ENCODE assay signal across 1 cellular context in genomic region chr19:39480337-39481228, GRCh38.
TF ChIP-seq lines count a peak whose summit lies in the region.

Gene TIMM50, plus strand, starts transcription at chr19:39480838. Its CDS starts 16 bp downstream, at chr19:39480854.

TF ChIP-seq in K562, 482 proteins besides CTCF, POLR2A, EP300 and RAD21 (continued from another document and continues in another):
- TF ChIP-seq ZNF592 (IDR thresholded peaks at IDR 0.05) (no peak), TSHZ1 (CRISPR knock-in tag; IDR thresholded peaks at IDR 0.05) (no peak), FOXK2 (conservative IDR thresholded peaks at IDR 0.05 in 1 of 2, IDR thresholded peaks at IDR 0.05 in 1 of 2; ENCODE audit: low read depth in 2 of 2) (peak; percentile 39 to 62; a peak in 2 of 4 replicates), ZNF707 (CRISPR knock-in tag; conservative IDR thresholded peaks at IDR 0.05) (no peak), ZBTB5 (IDR thresholded peaks at IDR 0.05) (no peak), RBM25 (IDR thresholded peaks at IDR 0.05; ENCODE audit: low read depth, low read length, severe bottlenecking) (peak; percentile 86), ZNF318 (IDR thresholded peaks at IDR 0.05; ENCODE audit: borderline replicate concordance in 1 of 2, low read depth in 1 of 2) (no peak), POLR2G (IDR thresholded peaks at IDR 0.05; ENCODE audit: low read depth, low read length) (peak; percentile 97), ZNF699 (CRISPR knock-in tag; IDR thresholded peaks at IDR 0.05; ENCODE audit: insufficient replicate concordance) (no peak), MBD2 (IDR thresholded peaks at IDR 0.05; ENCODE audit: borderline replicate concordance, low read depth) (peak; percentile 85), ZNF280A (IDR thresholded peaks at IDR 0.05; ENCODE audit: low read depth, partially characterized antibody) (no peak), ZBTB40 (IDR thresholded peaks at IDR 0.05) (peak; percentile 49), ZBTB40 (CRISPR knock-in tag; IDR thresholded peaks at IDR 0.05) (no peak), KLF6 (CRISPR knock-in tag; IDR thresholded peaks at IDR 0.05; ENCODE audit: borderline replicate concordance) (no peak), ARHGAP35 (IDR thresholded peaks at IDR 0.05; ENCODE audit: partially characterized antibody) (no peak), SMC3 (conservative IDR thresholded peaks at IDR 0.05; ENCODE audit: insufficient read depth, low read depth, low read length) (no peak), MEIS2 (IDR thresholded peaks at IDR 0.05; ENCODE audit: partially characterized antibody) (no peak), NFATC3 (IDR thresholded peaks at IDR 0.05) (0 out of 2 replicates have a peak, but pooled peaks have one; percentile 46), KHSRP (IDR thresholded peaks at IDR 0.05) (no peak), SRF (CRISPR knock-in tag; IDR thresholded peaks at IDR 0.05) (peak in 1 of 2 experiments; percentile 86; a peak in 1 of 4 replicates)
